Comparison of ENCODE assay signal across 10 cellular contexts in the genomic region with DNA sequence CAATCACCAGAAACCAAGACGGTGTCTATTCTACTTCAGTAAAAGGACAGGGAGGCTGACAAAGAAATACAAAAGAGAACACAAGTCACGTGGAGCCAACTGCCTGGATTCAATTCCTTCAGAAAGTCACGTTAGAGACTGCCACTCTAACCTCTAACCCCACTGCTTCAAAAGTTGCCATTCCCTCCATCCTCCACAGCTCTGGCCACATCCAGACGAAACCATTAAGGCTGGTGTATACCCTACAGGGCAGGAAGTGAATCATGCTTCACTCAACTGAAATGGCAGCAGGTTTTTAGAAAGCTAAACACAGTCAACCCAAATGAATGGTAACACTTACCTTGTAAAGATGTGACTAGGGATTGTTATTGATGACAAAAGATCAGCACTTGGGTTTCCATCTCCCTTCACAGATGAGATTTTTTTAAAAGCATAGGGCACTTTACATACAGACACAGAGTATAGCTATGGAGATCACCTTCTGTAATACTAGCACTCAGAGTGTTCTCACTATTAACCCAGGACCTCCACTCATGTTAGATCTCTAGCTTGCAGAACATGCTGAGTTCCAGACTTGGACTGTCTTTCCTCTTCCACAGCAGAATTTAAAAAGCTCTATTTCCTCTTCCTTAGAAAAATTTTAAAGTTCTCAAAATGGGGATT. TPM values are rescaled to one million over a fixed set of nuclear protein-coding genes. Genes with fewer than 3 reads are reported as not detected.
DNase-seq lines count a peak whose midpoint lies in the region; ATAC-seq and TF ChIP-seq lines count a peak whose summit lies in the region.
"Had no signal": no experiment of that assay in that cellular context is flagged by ENCODE, and none has a peak within 500 bp of the region (broad histone marks: within the 10 kb centered on the region; RNA-seq: fewer than 3 reads in every experiment).

No MANE protein-coding gene starts in this region.

- CTCF ChIA-PET in activated CD4-positive, alpha-beta T cell treated with anti-CD3 and anti-CD28 coated beads, Interleukin-2, amount 10 ng/mL, durations not matched to agents 7 days and 5 days (lab: Charles Lee), result interaction anchor here (0.9 to 1.7 kb wide), 5 partner anchors 8 to 54 kb away, joined by 3 to 6 read pairs (median 4); no protein-coding TSS in a partner anchor

- intact Hi-C loops in natural killer cell (cut with micrococcal nuclease) (no loop called here), cardiac septum (cut with DNase I) (no loop called here)

- H3K36me3 ChIP-seq in MG63, result no peaks in the 10 kb centered on the region
- H3K36me3 ChIP-seq: thoracic aorta had no signal

- peaks cover 2% of the 10 kb centered on the region for H3K9me3 Mint-ChIP-seq in activated CD4-positive, alpha-beta T cell treated with anti-CD3 and anti-CD28 coated beads, Interleukin-2, amount 10 ng/mL, durations not matched to agents 7 days and 5 days
- H3K9me3 Mint-ChIP-seq in natural killer cell, result no peaks in the 10 kb centered on the region

- DNase-seq in DMS53 (lab: John Stamatoyannopoulos, UW) (peak; percentile 44), DMS53 treated with DMSO at 0.1 percent for 48 hours (lab: John Stamatoyannopoulos, UW; ENCODE audit: unreplicated experiment) (no peak), Kasumi-1 (lab: John Stamatoyannopoulos, UW) (peak; percentile 70 to 71), natural killer cell (no peak), MG63 (no peak), cardiac septum (ENCODE audit: low spot score) (no peak), NCI-H2029 (lab: John Stamatoyannopoulos, UW) (no peak)
- DNase-seq in activated CD4-positive, alpha-beta T cell treated with anti-CD3 and anti-CD28 coated beads, Interleukin-2, amount 10 ng/mL, durations not matched to agents 7 days and 5 days, result peak; percentile 53
- DNase-seq: NCI-H1105 treated with DMSO at 0.1 percent for 48 hours had no signal

- no peaks in the 10 kb centered on the region for H3K27me3 ChIP-seq in MG63

- no peak overlapping the region for H3K4me3 ChIP-seq in MG63
- H3K4me3 ChIP-seq: thoracic aorta had no signal

- H3K27ac Mint-ChIP-seq in activated CD4-positive, alpha-beta T cell treated with anti-CD3 and anti-CD28 coated beads, Interleukin-2, amount 10 ng/mL, durations not matched to agents 7 days and 5 days, result peak overlapping the region; percentile 88
- H3K27ac Mint-ChIP-seq in natural killer cell, result no peak overlapping the region

- peak; percentile 56 to 76 (median 73) for ATAC-seq in natural killer cell

- TF ChIP-seq CTCF in natural killer cell (IDR thresholded peaks at IDR 0.05), result no peak

- POLR2A ChIA-PET in activated CD4-positive, alpha-beta T cell treated with anti-CD3 and anti-CD28 coated beads, Interleukin-2, amount 10 ng/mL, durations not matched to agents 7 days and 5 days (lab: Charles Lee), result interaction anchor here (0.8 kb wide), 1 partner anchor 21 kb away, joined by 4 read pairs; no protein-coding TSS in a partner anchor

- peaks cover 4% of the 10 kb centered on the region for H3K36me3 Mint-ChIP-seq in activated CD4-positive, alpha-beta T cell treated with anti-CD3 and anti-CD28 coated beads, Interleukin-2, amount 10 ng/mL, durations not matched to agents 7 days and 5 days (ENCODE audit: low read depth)
- H3K36me3 Mint-ChIP-seq in natural killer cell, result no peaks in the 10 kb centered on the region

- H3K27me3 Mint-ChIP-seq in activated CD4-positive, alpha-beta T cell treated with anti-CD3 and anti-CD28 coated beads, Interleukin-2, amount 10 ng/mL, durations not matched to agents 7 days and 5 days, result no peaks in the 10 kb centered on the region
- no peaks in the 10 kb centered on the region for H3K27me3 Mint-ChIP-seq in natural killer cell (ENCODE audit: low read depth in 2 of 2)

- no peak overlapping the region for H3K4me3 Mint-ChIP-seq in activated CD4-positive, alpha-beta T cell treated with anti-CD3 and anti-CD28 coated beads, Interleukin-2, amount 10 ng/mL, durations not matched to agents 7 days and 5 days
- no peak overlapping the region for H3K4me3 Mint-ChIP-seq in natural killer cell

- H3K4me1 Mint-ChIP-seq in activated CD4-positive, alpha-beta T cell treated with anti-CD3 and anti-CD28 coated beads, Interleukin-2, amount 10 ng/mL, durations not matched to agents 7 days and 5 days, result peaks cover 37% of the 10 kb centered on the region
- peaks cover 9 to 12% of the 10 kb centered on the region in 2 donors for H3K4me1 Mint-ChIP-seq in natural killer cell

- no peaks in the 10 kb centered on the region for H3K9me3 ChIP-seq in MG63
- H3K9me3 ChIP-seq: thoracic aorta had no signal

RNA-seq across cellular contexts. Expression of gene MAML3, which starts 37.4 kb away (rescaled TPM):
- total RNA-seq in activated CD4-positive, alpha-beta T cell treated with anti-CD3 and anti-CD28 coated beads, Interleukin-2, amount 10 ng/mL, durations not matched to agents 7 days and 5 days, result 1 to 10 TPM; 2.0 to 2.2 TPM
- total RNA-seq in natural killer cell (1 to 10 TPM; 1.7 to 5.6 (median 2.8) TPM), cardiac septum (4.1 TPM)
- total RNA-seq in MG63 (2014; rRNA removed; shearing (Covaris generic); ENCODE audit: low replicate concordance), result 0.12 and 0.13 TPM in 2 replicates

Comparison
In these comparisons a context has a peak if more than half of its experiments do, and no peak if none do; other contexts are left out.
1. DNase-seq: peak in DMS53 (single experiment), Kasumi-1 (2 of 2) and activated CD4-positive, alpha-beta T cell treated with anti-CD3 and anti-CD28 coated beads, Interleukin-2, amount 10 ng/mL, durations not matched to agents 7 days and 5 days (single experiment); none in DMS53 treated with DMSO at 0.1 percent for 48 hours (single experiment), natural killer cell (single experiment), MG63 (single experiment), cardiac septum (single experiment) and NCI-H2029 (single experiment).